18 cellular contexts compared by ENCODE assay signal in the genomic region with DNA sequence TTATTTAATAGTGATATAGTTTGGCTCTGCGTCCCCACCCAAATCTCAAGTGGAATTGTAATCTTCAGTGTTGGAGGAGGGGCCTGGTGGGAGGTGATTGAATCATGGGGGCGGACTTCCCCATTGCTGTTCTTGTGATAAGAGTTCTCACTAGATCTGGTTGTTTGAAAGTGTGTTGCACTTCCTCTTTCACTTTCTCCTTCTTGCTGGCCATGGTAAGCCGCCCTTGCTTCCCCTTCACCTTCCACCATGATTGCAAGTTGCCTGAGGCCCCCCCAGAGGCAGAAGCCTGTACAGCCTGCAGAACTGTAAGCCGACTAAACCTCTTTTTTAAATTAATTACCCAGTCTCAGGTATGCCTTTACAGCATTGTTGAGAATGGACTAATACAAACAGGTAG.
A peak's percentile ranks its signal among the peaks of the same experiment; 100 is the strongest.
DNase-seq lines count a peak whose midpoint lies in the region; ATAC-seq, FAIRE-seq and TF ChIP-seq lines count a peak whose summit lies in the region.
"Had no signal": no experiment of that assay in that cellular context is flagged by ENCODE, and none has a peak within 500 bp of the region (broad histone marks: within the 10 kb centered on the region; RNA-seq: fewer than 3 reads in every experiment).

No MANE protein-coding gene starts in this region.

- H3K27me3 ChIP-seq in CD8-positive, alpha-beta memory T cell (ENCODE audit: insufficient read depth, low read length, poor library complexity, severe bottlenecking) = no peaks in the 10 kb centered on the region
- H3K27me3 ChIP-seq in adrenal gland (no peaks in the 10 kb centered on the region), left lung (no peaks in the 10 kb centered on the region)
- H3K27me3 ChIP-seq: heart right ventricle, stomach had no signal

- intact Hi-C loops in activated CD8-positive, alpha-beta T cell treated with anti-CD3 and anti-CD28 coated beads for 36 hours (cut with micrococcal nuclease) = no loop called here
- intact Hi-C loops in adrenal gland (cut with DNase I) (no loop called here), left lung (cut with DNase I) (no loop called here)

- H3K36me3 Mint-ChIP-seq in CD8-positive, alpha-beta memory T cell = peaks cover 0 to 8% (median 0%) of the 10 kb centered on the region in 3 donors
- no peaks in the 10 kb centered on the region for H3K36me3 Mint-ChIP-seq in activated CD8-positive, alpha-beta T cell treated with anti-CD3 and anti-CD28 coated beads for 36 hours (ENCODE audit: low read depth)
- H3K36me3 Mint-ChIP-seq: activated naive CD4-positive, alpha-beta T cell treated with anti-CD3 and anti-CD28 coated beads, Interleukin-2, amount 50 U/mL, for 72 hours had no signal

- H3K4me1 ChIP-seq in CD8-positive, alpha-beta memory T cell (ENCODE audit: insufficient read depth, low read length) = no peaks in the 10 kb centered on the region
- H3K4me1 ChIP-seq in adrenal gland (replicated peaks in 1 of 2) (no peaks in the 10 kb centered on the region), left lung (no peaks in the 10 kb centered on the region)
- H3K4me1 ChIP-seq: left ventricle myocardium inferior, stomach had no signal

- no peak overlapping the region for H3K4me3 ChIP-seq in CD8-positive, alpha-beta memory T cell (ENCODE audit: low read length)
- H3K4me3 ChIP-seq in adrenal gland (no peak overlapping the region), left lung (no peak overlapping the region)
- H3K4me3 ChIP-seq: heart right ventricle, left ventricle myocardium inferior, PC-9, stomach had no signal

- POLR2A ChIA-PET in CD8-positive, alpha-beta memory T cell (lab: Charles Lee) = interaction anchor here (0.6 kb wide), 1 partner anchor 326 kb away, joined by 3 read pairs; no protein-coding TSS in a partner anchor
- POLR2A ChIA-PET in activated CD8-positive, alpha-beta T cell treated with anti-CD3 and anti-CD28 coated beads for 36 hours (lab: Charles Lee) = no interaction called here

- peak overlapping the region in 6 of 7 donors; percentile 3 to 66 (median 47) for H3K4me3 Mint-ChIP-seq in CD8-positive, alpha-beta memory T cell
- H3K4me3 Mint-ChIP-seq in activated CD8-positive, alpha-beta T cell treated with anti-CD3 and anti-CD28 coated beads for 36 hours = no peak overlapping the region
- H3K4me3 Mint-ChIP-seq: T-helper 17 cell had no signal

- H3K9me3 Mint-ChIP-seq in CD8-positive, alpha-beta memory T cell = peaks cover 0 to 9% (median 0%) of the 10 kb centered on the region in 5 donors
- no peaks in the 10 kb centered on the region for H3K9me3 Mint-ChIP-seq in activated CD8-positive, alpha-beta T cell treated with anti-CD3 and anti-CD28 coated beads for 36 hours

- no peaks in the 10 kb centered on the region for H3K36me3 ChIP-seq in CD8-positive, alpha-beta memory T cell (ENCODE audit: insufficient read depth, low read length)
- H3K36me3 ChIP-seq in adrenal gland (replicated peaks in 1 of 2) (no peaks in the 10 kb centered on the region), left lung (no peaks in the 10 kb centered on the region)
- H3K36me3 ChIP-seq: heart right ventricle, left ventricle myocardium inferior, stomach had no signal

- ATAC-seq in GM19372 (IDR thresholded peaks at IDR 0.05; ENCODE audit: low read depth, unreplicated experiment) = peak; percentile 62
- peak; percentile 62 for ATAC-seq in activated CD8-positive, alpha-beta T cell treated with anti-CD3 and anti-CD28 coated beads for 36 hours
- no peak for ATAC-seq in left lung
- ATAC-seq: heart right ventricle, right cardiac atrium, T-helper 17 cell had no signal

- H3K4me1 Mint-ChIP-seq in CD8-positive, alpha-beta memory T cell = peaks cover 0 to 8% (median 8%) of the 10 kb centered on the region in 3 donors
- peaks cover 7% of the 10 kb centered on the region for H3K4me1 Mint-ChIP-seq in activated CD8-positive, alpha-beta T cell treated with anti-CD3 and anti-CD28 coated beads for 36 hours (ENCODE audit: low read depth)
- H3K4me1 Mint-ChIP-seq: T-helper 17 cell had no signal

- TF ChIP-seq POLR2A in adrenal gland (IDR thresholded peaks at IDR 0.05) = no peak

- CTCF ChIA-PET in CD8-positive, alpha-beta memory T cell (lab: Charles Lee) = no interaction called here
- CTCF ChIA-PET in activated CD8-positive, alpha-beta T cell treated with anti-CD3 and anti-CD28 coated beads for 36 hours (lab: Charles Lee) = interaction anchor here (1.9 kb wide), 1 partner anchor 249 kb away, joined by 5 read pairs; no protein-coding TSS in a partner anchor

- DNase-seq in CD8-positive, alpha-beta memory T cell = no peak
- DNase-seq in MV-4-11 (lab: John Stamatoyannopoulos, UW) = peak; percentile 83
- DNase-seq in activated CD8-positive, alpha-beta T cell treated with anti-CD3 and anti-CD28 coated beads for 36 hours = peak; percentile 35
- DNase-seq in adrenal gland = no peak
- no peak for DNase-seq in effector CD4-positive, alpha-beta T cell
- DNase-seq in D721Med (ENCODE audit: insufficient read length, low spot score) = no peak
- no peak for DNase-seq in left lung
- DNase-seq: activated CD4-positive, alpha-beta T cell treated with anti-CD3 and anti-CD28 coated beads, Interleukin-2, amount 50 U/mL, for 48 hours; EL; heart right ventricle; left ventricle myocardium inferior; PC-9; right cardiac atrium; stomach; T-helper 17 cell had no signal

- no peaks in the 10 kb centered on the region for H3K9me3 ChIP-seq in CD8-positive, alpha-beta memory T cell (ENCODE audit: low read length)
- H3K9me3 ChIP-seq in adrenal gland (replicated peaks in 1 of 3) (no peaks in the 10 kb centered on the region), left lung (no peaks in the 10 kb centered on the region)

- WGBS in adrenal gland, 4 donors = 84 to 91% (median 86%) methylated on average over 4 of the region's 4 CpGs

- H3K27ac Mint-ChIP-seq in CD8-positive, alpha-beta memory T cell = peak overlapping the region in 1 of 8 donors; percentile 6
- no peak overlapping the region for H3K27ac Mint-ChIP-seq in activated CD8-positive, alpha-beta T cell treated with anti-CD3 and anti-CD28 coated beads for 36 hours
- H3K27ac Mint-ChIP-seq: activated naive CD4-positive, alpha-beta T cell treated with anti-CD3 and anti-CD28 coated beads, Interleukin-2, amount 50 U/mL, for 72 hours; T-helper 17 cell had no signal

- no peak for TF ChIP-seq CTCF in activated CD8-positive, alpha-beta T cell treated with anti-CD3 and anti-CD28 coated beads for 36 hours (IDR thresholded peaks at IDR 0.05)
- no peak for TF ChIP-seq CTCF in adrenal gland (IDR thresholded peaks at IDR 0.05)
- no peak for TF ChIP-seq CTCF in D721Med (IDR thresholded peaks at IDR 0.05; ENCODE audit: insufficient read depth, missing control alignments)
- no peak for TF ChIP-seq CTCF in left lung (IDR thresholded peaks at IDR 0.05)

- peaks cover 3 to 13% of the 10 kb centered on the region in 2 donors for H3K27me3 Mint-ChIP-seq in CD8-positive, alpha-beta memory T cell
- H3K27me3 Mint-ChIP-seq in activated CD8-positive, alpha-beta T cell treated with anti-CD3 and anti-CD28 coated beads for 36 hours = no peaks in the 10 kb centered on the region
- H3K27me3 Mint-ChIP-seq: T-helper 17 cell had no signal

- FAIRE-seq in D721Med (lab: Jason Lieb, UNC) = no peak

- no peak overlapping the region for H3K27ac ChIP-seq in CD8-positive, alpha-beta memory T cell (ENCODE audit: low read depth, low read length)
- H3K27ac ChIP-seq in adrenal gland = no peak overlapping the region
- no peak overlapping the region for H3K27ac ChIP-seq in left lung
- H3K27ac ChIP-seq: epithelial cell of prostate, heart right ventricle, left ventricle myocardium inferior, PC-9, stomach had no signal

Comparison
In these comparisons a context has a peak if more than half of its experiments do, and no peak if none do; other contexts are left out.
1. DNase-seq: peak in MV-4-11 (single experiment) and activated CD8-positive, alpha-beta T cell treated with anti-CD3 and anti-CD28 coated beads for 36 hours (single experiment); none in CD8-positive, alpha-beta memory T cell (0 of 5), adrenal gland (0 of 7), effector CD4-positive, alpha-beta T cell (single experiment), D721Med (single experiment) and left lung (0 of 2).